ENCODE assay signal across 1 cellular context in the genomic region with DNA sequence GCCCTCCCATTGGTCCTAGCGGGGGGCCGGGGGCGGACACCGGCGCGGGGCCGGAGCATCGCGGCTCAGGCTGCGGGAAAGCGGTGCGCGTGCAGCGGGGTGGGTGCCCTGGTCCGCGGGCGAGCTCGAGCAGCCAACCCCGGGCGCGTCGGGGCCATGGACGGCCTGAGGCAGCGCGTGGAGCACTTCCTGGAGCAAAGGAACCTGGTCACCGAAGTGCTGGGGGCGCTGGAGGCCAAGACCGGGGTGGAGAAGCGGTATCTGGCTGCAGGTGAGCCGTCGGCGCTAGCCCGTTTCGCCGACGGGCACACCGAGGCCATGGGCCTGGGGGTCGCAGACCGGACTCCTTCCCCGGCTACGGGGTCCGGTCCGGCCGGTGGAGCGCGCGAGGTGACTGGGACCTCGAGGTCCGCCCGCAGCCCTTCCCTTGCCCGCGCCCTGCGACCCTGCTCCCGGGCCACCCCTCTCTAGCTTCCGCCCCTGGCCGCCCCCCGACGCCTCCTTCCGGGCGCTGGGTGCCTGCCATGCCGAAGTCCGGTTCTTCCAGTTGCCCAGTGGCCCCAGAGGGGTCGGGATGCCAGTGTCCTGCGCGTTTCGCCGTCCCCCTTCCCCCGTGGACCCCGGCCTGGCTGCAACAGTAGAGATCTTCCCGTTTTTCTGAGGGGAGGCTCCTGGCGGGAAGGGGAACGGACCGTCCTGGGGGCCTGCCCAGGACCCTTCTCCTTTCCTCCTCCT.
TF ChIP-seq lines count a peak whose summit lies in the region.

TSS of gene REEP6 (plus strand) at position 68 of the 735 bp plus-strand sequence. CDS start at position 157, 89 bp downstream.

TF ChIP-seq in HepG2, 621 proteins besides CTCF, POLR2A, EP300 and RAD21 (continued from another document):
- TF ChIP-seq ZNF629 (CRISPR knock-in tag; conservative IDR thresholded peaks at IDR 0.05) (peak; percentile 99), ADNP (CRISPR knock-in tag; IDR thresholded peaks at IDR 0.05) (peak; percentile 92), TERF1 (CRISPR knock-in tag; IDR thresholded peaks at IDR 0.05) (no peak), PPARG (CRISPR knock-in tag; conservative IDR thresholded peaks at IDR 0.05) (0 out of 2 replicates have a peak, but pooled peaks have one; percentile 24), ELF3 (CRISPR knock-in tag; IDR thresholded peaks at IDR 0.05) (peak; percentile 53; the same call in 1 of the 2 replicates), MIER3 (CRISPR knock-in tag; IDR thresholded peaks at IDR 0.05; ENCODE audit: borderline replicate concordance) (peak; percentile 25; the same call in 1 of the 2 replicates), ZFAT (CRISPR knock-in tag; conservative IDR thresholded peaks at IDR 0.05) (no peak), ZNF251 (CRISPR knock-in tag; IDR thresholded peaks at IDR 0.05) (no peak), HMG20B (CRISPR knock-in tag; conservative IDR thresholded peaks at IDR 0.05) (no peak), ZNF800 (CRISPR knock-in tag; IDR thresholded peaks at IDR 0.05) (peak; percentile 74; the same call in 1 of the 2 replicates), HNRNPL (IDR thresholded peaks at IDR 0.05; ENCODE audit: low read depth, low read length) (0 out of 2 replicates have a peak, but pooled peaks have one; percentile 18), MEIS2 (CRISPR knock-in tag; IDR thresholded peaks at IDR 0.05) (peak; percentile 79; the same call in 1 of the 2 replicates), TAF1 (CRISPR knock-in tag; IDR thresholded peaks at IDR 0.05) (peak; percentile 80), ZFP90 (CRISPR knock-in tag; IDR thresholded peaks at IDR 0.05; ENCODE audit: borderline replicate concordance) (peak; percentile 77; the same call in 1 of the 2 replicates), NFKB2 (CRISPR knock-in tag; IDR thresholded peaks at IDR 0.05; ENCODE audit: borderline replicate concordance) (peak; percentile 78; the same call in 1 of the 2 replicates), HDAC1 (CRISPR knock-in tag; IDR thresholded peaks at IDR 0.05) (peak; percentile 69), SAFB2 (CRISPR knock-in tag; IDR thresholded peaks at IDR 0.05; ENCODE audit: borderline replicate concordance, low read depth) (no peak), MYNN (CRISPR knock-in tag; IDR thresholded peaks at IDR 0.05; ENCODE audit: low read depth) (peak; percentile 43; the same call in 1 of the 2 replicates), CHD4 (IDR thresholded peaks at IDR 0.05; ENCODE audit: borderline replicate concordance, low read length) (no peak), MXI1 (IDR thresholded peaks at IDR 0.05; ENCODE audit: borderline replicate concordance, low read depth, low read length) (peak; percentile 74; the same call in 1 of the 3 replicates), FOSL2 (CRISPR knock-in tag; IDR thresholded peaks at IDR 0.05) (0 out of 2 replicates have a peak, but pooled peaks have one; percentile 20), TOPORS (CRISPR knock-in tag; IDR thresholded peaks at IDR 0.05) (0 out of 2 replicates have a peak, but pooled peaks have one; percentile 56)
- TF ChIP-seq, protein P1, sequence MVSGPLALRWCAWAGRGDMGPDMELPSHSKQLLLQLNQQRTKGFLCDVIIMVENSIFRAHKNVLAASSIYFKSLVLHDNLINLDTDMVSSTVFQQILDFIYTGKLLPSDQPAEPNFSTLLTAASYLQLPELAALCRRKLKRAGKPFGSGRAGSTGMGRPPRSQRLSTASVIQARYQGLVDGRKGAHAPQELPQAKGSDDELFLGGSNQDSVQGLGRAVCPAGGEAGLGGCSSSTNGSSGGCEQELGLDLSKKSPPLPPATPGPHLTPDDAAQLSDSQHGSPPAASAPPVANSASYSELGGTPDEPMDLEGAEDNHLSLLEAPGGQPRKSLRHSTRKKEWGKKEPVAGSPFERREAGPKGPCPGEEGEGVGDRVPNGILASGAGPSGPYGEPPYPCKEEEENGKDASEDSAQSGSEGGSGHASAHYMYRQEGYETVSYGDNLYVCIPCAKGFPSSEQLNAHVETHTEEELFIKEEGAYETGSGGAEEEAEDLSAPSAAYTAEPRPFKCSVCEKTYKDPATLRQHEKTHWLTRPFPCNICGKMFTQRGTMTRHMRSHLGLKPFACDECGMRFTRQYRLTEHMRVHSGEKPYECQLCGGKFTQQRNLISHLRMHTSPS (CRISPR knock-in tag; IDR thresholded peaks at IDR 0.05; ENCODE audit: low read depth): 0 out of 2 replicates have a peak, but pooled peaks have one; percentile 17
